9 cellular contexts compared by ENCODE assay signal in genomic region chr10:13816195-13816926, GRCh38.
DNase-seq lines count a peak whose midpoint lies in the region; ATAC-seq and TF ChIP-seq lines count a peak whose summit lies in the region.
"Had no signal": no experiment of that assay in that cellular context is flagged by ENCODE, and none has a peak within 500 bp of the region (broad histone marks: within the 10 kb centered on the region; RNA-seq: fewer than 3 reads in every experiment).

No MANE protein-coding gene starts in this region.

- no peaks in the 10 kb centered on the region for H3K36me3 ChIP-seq in HEK293 (ENCODE audit: control insufficient read depth in 2 of 2, insufficient read depth in 1 of 2, low read length in 2 of 2)

- H3K4me1 ChIP-seq in HEK293 (ENCODE audit: control insufficient read depth, insufficient read depth, low read length) (no peaks in the 10 kb centered on the region), foreskin keratinocyte (no peaks in the 10 kb centered on the region)

- CTCF ChIA-PET in HEK293 (lab: Yijun Ruan, JAX): no interaction called here

- no peaks in the 10 kb centered on the region for H3K9me3 ChIP-seq in HEK293 (ENCODE audit: control insufficient read depth, insufficient read depth, low read depth, low read length)

- H3K27ac ChIP-seq in HEK293 (ENCODE audit: extremely low read depth, low read depth, low read length) (no peak overlapping the region), foreskin keratinocyte (no peak overlapping the region)

- no peak for TF ChIP-seq POLR2A in GM18505 (IDR thresholded peaks at IDR 0.05; ENCODE audit: borderline replicate concordance, extremely low read depth, insufficient read depth, insufficient read length)

- POLR2A ChIA-PET in HEK293 (lab: Yijun Ruan, JAX): no interaction called here

- peak; percentile 37 for ATAC-seq in SK-N-SH treated with all-trans-retinoic acid at 6 μM for 48 hours
- ATAC-seq in foreskin keratinocyte: peak; percentile 8
- no peak for ATAC-seq in GM21619 (IDR thresholded peaks at IDR 0.05; ENCODE audit: unreplicated experiment)
- no peak for ATAC-seq in GM18505 (IDR thresholded peaks at IDR 0.05; ENCODE audit: unreplicated experiment)

- DNase-seq in foreskin keratinocyte: no peak
- peak; percentile 79 for DNase-seq in retinal pigment epithelial cell (ENCODE audit: low read depth)
- no peak for DNase-seq in NCI-H2171 (lab: John Stamatoyannopoulos, UW)
- DNase-seq in NOMO-1 (lab: John Stamatoyannopoulos, UW; ENCODE audit: unreplicated experiment in 2 of 2): no peak
- DNase-seq: activated naive CD4-positive, alpha-beta T cell treated with anti-CD3 and anti-CD28 coated beads, Interleukin-2, amount 50 U/mL, for 16 hours had no signal

- TF ChIP-seq CTCF in HEK293 (tag by site-specific recombination; IDR thresholded peaks at IDR 0.05) (no peak), foreskin keratinocyte (conservative IDR thresholded peaks at IDR 0.05) (no peak), retinal pigment epithelial cell (conservative IDR thresholded peaks at IDR 0.05; ENCODE audit: low read depth, low read length) (no peak)

- no peaks in the 10 kb centered on the region for H3K27me3 ChIP-seq in foreskin keratinocyte

- H3K4me3 ChIP-seq in HEK293 (ENCODE audit: low read depth, low read length): no peak overlapping the region
- H3K4me3 ChIP-seq in retinal pigment epithelial cell (ENCODE audit: low read length): no peak overlapping the region

TF ChIP-seq in HEK293, 187 proteins besides CTCF, POLR2A, EP300 and RAD21 (continues in another document):
- no peak for TF ChIP-seq ZNF776 (tag by site-specific recombination; IDR thresholded peaks at IDR 0.05; ENCODE audit: borderline replicate concordance)
- TF ChIP-seq ZNF221 (tag by site-specific recombination; IDR thresholded peaks at IDR 0.05; ENCODE audit: borderline replicate concordance): no peak
- no peak for TF ChIP-seq ZNF211 (tag by site-specific recombination; IDR thresholded peaks at IDR 0.05; ENCODE audit: low read depth)
- no peak for TF ChIP-seq ZNF658 (tag by site-specific recombination; IDR thresholded peaks at IDR 0.05)
- TF ChIP-seq ZSCAN23 (tag by site-specific recombination; IDR thresholded peaks at IDR 0.05): no peak
- no peak for TF ChIP-seq PRDM10 (tag by site-specific recombination; IDR thresholded peaks at IDR 0.05)
- TF ChIP-seq ZNF561 (tag by site-specific recombination; IDR thresholded peaks at IDR 0.05; ENCODE audit: borderline replicate concordance): peak; percentile 84; the same call in 1 of the 2 replicates

TF ChIP-seq in SK-N-SH treated with all-trans-retinoic acid at 6 μM for 48 hours, 23 proteins besides CTCF, POLR2A, EP300 and RAD21:
- TF ChIP-seq CREB5 (CRISPR knock-in tag; IDR thresholded peaks at IDR 0.05; ENCODE audit: low read depth) (no peak), ZNF70 (CRISPR knock-in tag; IDR thresholded peaks at IDR 0.05) (no peak), TSHZ2 (CRISPR knock-in tag; IDR thresholded peaks at IDR 0.05) (no peak), OSR1 (CRISPR knock-in tag; IDR thresholded peaks at IDR 0.05) (no peak), TCF4 (CRISPR knock-in tag; IDR thresholded peaks at IDR 0.05; ENCODE audit: borderline replicate concordance) (no peak), POU6F1 (CRISPR knock-in tag; IDR thresholded peaks at IDR 0.05; ENCODE audit: borderline replicate concordance, low read depth) (no peak), ZNF565 (CRISPR knock-in tag; conservative IDR thresholded peaks at IDR 0.05; ENCODE audit: low read depth) (no peak), ISL1 (CRISPR knock-in tag; IDR thresholded peaks at IDR 0.05) (no peak), CSDC2 (CRISPR knock-in tag; IDR thresholded peaks at IDR 0.05) (no peak), ESRRG (CRISPR knock-in tag; IDR thresholded peaks at IDR 0.05) (no peak), ZNF8 (CRISPR knock-in tag; IDR thresholded peaks at IDR 0.05) (no peak), PPARA (CRISPR knock-in tag; IDR thresholded peaks at IDR 0.05; ENCODE audit: borderline replicate concordance) (no peak), GLIS3 (CRISPR knock-in tag; IDR thresholded peaks at IDR 0.05) (no peak)

Comparison
In these comparisons a context has a peak if more than half of its experiments do, and no peak if none do; other contexts are left out.
1. ATAC-seq: peak in SK-N-SH treated with all-trans-retinoic acid at 6 μM for 48 hours (single experiment) and foreskin keratinocyte (single experiment); none in GM21619 (single experiment) and GM18505 (single experiment).